In the genomic region with DNA sequence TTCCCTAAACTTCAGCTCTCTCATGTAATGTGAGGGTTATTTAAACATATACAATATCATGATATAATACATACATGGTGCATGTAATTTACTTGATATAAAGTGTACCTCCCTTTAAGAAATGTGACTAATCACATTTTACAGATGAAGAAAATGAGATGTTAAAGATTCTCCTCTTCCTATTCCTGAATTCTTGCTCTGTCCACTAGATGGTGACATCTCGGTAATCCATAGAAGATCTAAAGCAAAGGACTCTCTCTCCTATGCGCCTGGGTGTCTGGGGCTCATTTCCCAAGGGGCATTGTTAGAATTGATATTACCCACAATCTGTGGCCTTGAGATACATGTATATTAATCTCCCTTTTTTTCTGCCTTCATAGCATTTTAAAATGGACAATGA, we compare ENCODE assay signal across 15 cellular contexts.
DNase-seq lines count a peak whose midpoint lies in the region; ATAC-seq, FAIRE-seq and TF ChIP-seq lines count a peak whose summit lies in the region.
"Had no signal": no experiment of that assay in that cellular context is flagged by ENCODE, and none has a peak within 500 bp of the region (broad histone marks: within the 10 kb centered on the region; RNA-seq: fewer than 3 reads in every experiment).

No MANE protein-coding gene starts in this region.

- H3K27me3 Mint-ChIP-seq in nephron progenitor cell (ENCODE audit: low read depth, poor library complexity) = no peaks in the 10 kb centered on the region

- no peaks in the 10 kb centered on the region for H3K9me3 ChIP-seq in GM12878 (replicated peaks; ENCODE audit: control insufficient read depth, insufficient read depth, low read length)
- H3K9me3 ChIP-seq: suprapubic skin had no signal

- CTCF ChIA-PET in GM12878 (lab: Yijun Ruan, JAX) = interaction anchor here (1.6 to 2.7 kb wide), 2 partner anchors 45 to 51 kb away, joined by 4 to 15 read pairs; no protein-coding TSS in a partner anchor

- TF ChIP-seq POLR2A in GM12878 (IDR thresholded peaks at IDR 0.05; ENCODE audit: low read depth, low read length) = no peak

- no peak overlapping the region for H3K9ac ChIP-seq in GM12878 (ENCODE audit: control insufficient read depth, insufficient read depth, low read length)

- H3K79me2 ChIP-seq in GM12878 (ENCODE audit: control insufficient read depth, insufficient read depth, low read length) = no peaks in the 10 kb centered on the region

- H4K20me1 ChIP-seq in GM12878 (ENCODE audit: control insufficient read depth, insufficient read depth) = no peaks in the 10 kb centered on the region

- H3K4me3 Mint-ChIP-seq in nephron progenitor cell = no peak overlapping the region
- H3K4me3 Mint-ChIP-seq: T-helper 1 cell treated with Interleukin-12 subunit alpha and Interleukin-12 subunit beta and Interleukin-4 antibody, amounts not matched to agents 30 μg/mL and 1 μg/mL, for 36 hours had no signal

- RAD21 ChIA-PET in GM12878 (lab: Charles Lee; ENCODE audit: unreplicated experiment) = no interaction called here

- no peaks in the 10 kb centered on the region for H3K36me3 Mint-ChIP-seq in nephron progenitor cell (ENCODE audit: low read depth)

- peak; percentile 44 for TF ChIP-seq RAD21 in GM12878 (IDR thresholded peaks at IDR 0.05; ENCODE audit: insufficient read depth, low read depth, low read length)

- no peaks in the 10 kb centered on the region for H3K36me3 ChIP-seq in GM12878 (ENCODE audit: control insufficient read depth in 2 of 2, insufficient read depth in 2 of 2, low read length in 1 of 2)
- H3K36me3 ChIP-seq: suprapubic skin had no signal

- POLR2A ChIA-PET in GM12878 (lab: Charles Lee) = no interaction called here

- no peak overlapping the region for H3K27ac ChIP-seq in GM12878 (ENCODE audit: control insufficient read depth, insufficient read depth)
- H3K27ac ChIP-seq: suprapubic skin had no signal

- no peaks in the 10 kb centered on the region for H3K4me1 Mint-ChIP-seq in nephron progenitor cell

- H3K4me2 ChIP-seq in GM12878 (ENCODE audit: control insufficient read depth, insufficient read depth) = no peak overlapping the region

- no TSS peak for BruUV-seq in GM12878 (replicated peaks; lab: Mats Ljungman, UMichigan)

- no peak overlapping the region for H3K4me3 ChIP-seq in GM12878
- H3K4me3 ChIP-seq: suprapubic skin had no signal

- no peak for ATAC-seq in GM12878
- ATAC-seq in HG03457 (IDR thresholded peaks at IDR 0.05; ENCODE audit: unreplicated experiment) = no peak
- ATAC-seq in GM21717 (IDR thresholded peaks at IDR 0.05; ENCODE audit: unreplicated experiment) = no peak

- peaks cover 10% of the 10 kb centered on the region for H3K9me3 Mint-ChIP-seq in nephron progenitor cell

- no peak for TF ChIP-seq EP300 in GM12878 (IDR thresholded peaks at IDR 0.05; ENCODE audit: borderline replicate concordance in 1 of 2, control insufficient read depth in 1 of 2, low read depth in 2 of 2, low read length in 2 of 2)

- SMC1A ChIA-PET in GM12878 (lab: Charles Lee; ENCODE audit: uncharacterized antibody, unreplicated experiment) = no interaction called here

- H3K27ac Mint-ChIP-seq in nephron progenitor cell = no peak overlapping the region
- H3K27ac Mint-ChIP-seq: T-helper 1 cell treated with Interleukin-12 subunit alpha and Interleukin-12 subunit beta and Interleukin-4 antibody, amounts not matched to agents 30 μg/mL and 1 μg/mL, for 36 hours had no signal

- in situ Hi-C loops in GM12878 (cut with MboI) = no loop called here

- 0% methylated on average over 2 of the region's 2 CpGs for WGBS in GM12878 (ENCODE audit: insufficient coverage, insufficient replicate concordance, low lambda C conversion rate, missing lambda C conversion rate)

- intact Hi-C loops in GM12878 (cut with micrococcal nuclease; ENCODE audit: unreplicated experiment) = loop anchor here (1.0 kb wide), 1 partner anchor 45 kb away; no protein-coding TSS in a partner anchor

- H3K27me3 ChIP-seq in GM12878 (replicated peaks in 1 of 2; ENCODE audit: control insufficient read depth in 2 of 2, insufficient read depth in 2 of 2, low read length in 1 of 2) = no peaks in the 10 kb centered on the region
- H3K27me3 ChIP-seq: suprapubic skin had no signal

- FAIRE-seq in GM12878 (lab: Jason Lieb, UNC) = no peak
- FAIRE-seq: endothelial cell of umbilical vein, keratinocyte had no signal

- H3K4me1 ChIP-seq in GM12878 (ENCODE audit: control insufficient read depth, insufficient read depth, low read length) = no peaks in the 10 kb centered on the region
- H3K4me1 ChIP-seq: suprapubic skin had no signal

- H2AFZ ChIP-seq in GM12878 (ENCODE audit: control insufficient read depth, low read depth, low read length) = no peak overlapping the region

- DNase-seq in NCI-H146 (lab: John Stamatoyannopoulos, UW) (peak; percentile 24), NCI-H146 treated with DMSO at 0.1 percent for 48 hours (lab: John Stamatoyannopoulos, UW; ENCODE audit: unreplicated experiment) (no peak), HuH-7 (ENCODE audit: low spot score) (peak; percentile 1), GM12878 (ENCODE audit: low read depth, low spot score) (no peak), nephron progenitor cell (no peak), DMS153 (lab: John Stamatoyannopoulos, UW) (no peak)
- DNase-seq: ACHN, GF-D8, NCI-H510A had no signal

- TF ChIP-seq CTCF in GM12878 (IDR thresholded peaks at IDR 0.05 in 2 of 3, conservative IDR thresholded peaks at IDR 0.05 in 1 of 3; ENCODE audit: control insufficient read depth in 2 of 3, extremely low read depth in 1 of 3, insufficient read depth in 1 of 3, low read depth in 3 of 3, low read length in 3 of 3) = peak in 2 of 3 experiments; percentile 22 to 31; a peak in 3 of 6 replicates
- peak; percentile 51 for TF ChIP-seq CTCF in nephron progenitor cell (IDR thresholded peaks at IDR 0.05)

TF ChIP-seq in GM12878, 131 proteins besides CTCF, POLR2A, EP300 and RAD21:
- TF ChIP-seq ETV6 (conservative IDR thresholded peaks at IDR 0.05 in 1 of 2, IDR thresholded peaks at IDR 0.05 in 1 of 2; ENCODE audit: borderline replicate concordance in 1 of 2, low read depth in 1 of 2) = no peak
- TF ChIP-seq EED (IDR thresholded peaks at IDR 0.05; ENCODE audit: low read depth) = no peak
- TF ChIP-seq SMC3 (IDR thresholded peaks at IDR 0.05; ENCODE audit: borderline replicate concordance, low read length) = peak; percentile 40; the same call in 1 of the 2 replicates

Comparison
In these comparisons a context has a peak if more than half of its experiments do, and no peak if none do; other contexts are left out.
1. DNase-seq: peak in NCI-H146 (single experiment) and HuH-7 (single experiment); none in NCI-H146 treated with DMSO at 0.1 percent for 48 hours (single experiment), GM12878 (single experiment), nephron progenitor cell (single experiment) and DMS153 (single experiment).